In genomic region chr4:184506527-184507121, GRCh38 we compare ENCODE assay signal across 8 cellular contexts. TPM values are rescaled to one million over a fixed set of nuclear protein-coding genes. Genes with fewer than 3 reads are reported as not detected.
DNase-seq lines count a peak whose midpoint lies in the region; ATAC-seq, FAIRE-seq and TF ChIP-seq lines count a peak whose summit lies in the region.

No MANE protein-coding gene starts in this region.

- TF ChIP-seq CTCF in liver (IDR thresholded peaks at IDR 0.05; ENCODE audit: low read depth, low read length, missing input control), result peak; percentile 7

- no peaks in the 10 kb centered on the region for H3K4me1 ChIP-seq in liver (ENCODE audit: control insufficient read depth in 4 of 4, insufficient read depth in 4 of 4, low read length in 3 of 4)

- H3K36me3 ChIP-seq in liver (ENCODE audit: control insufficient read depth in 4 of 4, insufficient read depth in 3 of 4, low read depth in 1 of 4, low read length in 3 of 4), result no peaks in the 10 kb centered on the region

- no peak overlapping the region for H3K4me3 ChIP-seq in liver (ENCODE audit: low read depth in 1 of 3, low read length in 3 of 3)

- TF ChIP-seq POLR2A in GM12892 (IDR thresholded peaks at IDR 0.05; ENCODE audit: low read depth, low read length), result no peak; the same call in 1 of the 2 replicates

- TF ChIP-seq RAD21 in liver (IDR thresholded peaks at IDR 0.05), result no peak

- WGBS in liver, result 91% methylated on average over 7 of the region's 7 CpGs

- DNase-seq in GM12892 (ENCODE audit: insufficient read length) (peak; percentile 52), NCI-H748 treated with DMSO at 0.1 percent for 48 hours (lab: John Stamatoyannopoulos, UW) (no peak), HCEC 1CT (no peak)
- DNase-seq in activated CD4-positive, alpha-beta memory T cell treated with anti-CD3 and anti-CD28 coated beads for 36 hours, result peak; percentile 72
- no peak for DNase-seq in NK-92 treated with Interleukin-12 subunit alpha and Interleukin-12 subunit beta, amount 100 ng/mL, for 24 hours (lab: John Stamatoyannopoulos, UW)

- peak; percentile 98 for FAIRE-seq in GM12892 (lab: Jason Lieb, UNC)

- peaks cover 3% of the 10 kb centered on the region for H3K36me3 Mint-ChIP-seq in activated CD4-positive, alpha-beta memory T cell treated with anti-CD3 and anti-CD28 coated beads for 36 hours

- peak; percentile 96 for ATAC-seq in GM21390 (IDR thresholded peaks at IDR 0.05; ENCODE audit: unreplicated experiment)
- ATAC-seq in HG03469 (IDR thresholded peaks at IDR 0.05; ENCODE audit: unreplicated experiment), result peak; percentile 96

- CTCF ChIA-PET in activated CD4-positive, alpha-beta memory T cell treated with anti-CD3 and anti-CD28 coated beads for 36 hours (lab: Charles Lee), result interaction anchor here (1.0 to 1.6 kb wide), 6 partner anchors 8 to 243 kb away, joined by 3 to 8 read pairs (median 5); partner anchors contain the start of gene IRF2

- H3K9ac ChIP-seq in liver (ENCODE audit: low read depth in 1 of 2, low read length in 2 of 2), result no peak overlapping the region

- no peak overlapping the region for H3K4me3 Mint-ChIP-seq in activated CD4-positive, alpha-beta memory T cell treated with anti-CD3 and anti-CD28 coated beads for 36 hours

- no peaks in the 10 kb centered on the region for H3K27me3 ChIP-seq in liver (ENCODE audit: control insufficient read depth in 4 of 4, insufficient read depth in 4 of 4, low read length in 3 of 4)

- POLR2A ChIA-PET in activated CD4-positive, alpha-beta memory T cell treated with anti-CD3 and anti-CD28 coated beads for 36 hours (lab: Charles Lee), result interaction anchor here (1.0 to 1.9 kb wide), 4 partner anchors 30 to 98 kb away, joined by 3 to 8 read pairs (median 3); partner anchors contain the start of gene IRF2

- H3K9me3 Mint-ChIP-seq in activated CD4-positive, alpha-beta memory T cell treated with anti-CD3 and anti-CD28 coated beads for 36 hours, result no peaks in the 10 kb centered on the region

- H3K4me1 Mint-ChIP-seq in activated CD4-positive, alpha-beta memory T cell treated with anti-CD3 and anti-CD28 coated beads for 36 hours (ENCODE audit: low read depth), result peaks cover 32% of the 10 kb centered on the region

- no peak overlapping the region for H3K27ac Mint-ChIP-seq in activated CD4-positive, alpha-beta memory T cell treated with anti-CD3 and anti-CD28 coated beads for 36 hours

- H3K27ac ChIP-seq in liver (ENCODE audit: low read depth in 1 of 2, low read length in 2 of 2), result no peak overlapping the region

- H3K9me3 ChIP-seq in liver (ENCODE audit: control insufficient read depth in 4 of 4, low read length in 3 of 4), result no peaks in the 10 kb centered on the region

- intact Hi-C loops in activated CD4-positive, alpha-beta memory T cell treated with anti-CD3 and anti-CD28 coated beads for 36 hours (cut with micrococcal nuclease), result loop anchor here (1.0 kb wide), 1 partner anchor 8 kb away; no protein-coding TSS in a partner anchor

- no peaks in the 10 kb centered on the region for H3K27me3 Mint-ChIP-seq in activated CD4-positive, alpha-beta memory T cell treated with anti-CD3 and anti-CD28 coated beads for 36 hours

TF ChIP-seq in liver, 16 proteins besides CTCF, POLR2A, EP300 and RAD21:
- no peak for TF ChIP-seq HNF4G (IDR thresholded peaks at IDR 0.05)
- no peak for TF ChIP-seq ATF3 (IDR thresholded peaks at IDR 0.05)

RNA-seq across cellular contexts. Expression of gene IRF2, which starts 32.3 kb away (rescaled TPM):
- polyA plus RNA-seq in GM12892 (2012; ENCODE audit: missing spikeins), result 68.6 TPM
- total RNA-seq in activated CD4-positive, alpha-beta memory T cell treated with anti-CD3 and anti-CD28 coated beads for 36 hours, result 10 to 100 TPM; 48.1 to 50.9 TPM
- 10 to 100 TPM; 24.4 to 25.5 TPM for total RNA-seq in liver
- polyA plus RNA-seq in liver, result 10 to 100 TPM; 12.9 to 20.1 TPM

Comparison
In these comparisons a context has a peak if more than half of its experiments do, and no peak if none do; other contexts are left out.
1. DNase-seq: peak in GM12892 (single experiment) and activated CD4-positive, alpha-beta memory T cell treated with anti-CD3 and anti-CD28 coated beads for 36 hours (single experiment); none in NK-92 treated with Interleukin-12 subunit alpha and Interleukin-12 subunit beta, amount 100 ng/mL, for 24 hours (single experiment), NCI-H748 treated with DMSO at 0.1 percent for 48 hours (single experiment) and HCEC 1CT (single experiment).